ENCODE assay signal across 20 cellular contexts in the genomic region with DNA sequence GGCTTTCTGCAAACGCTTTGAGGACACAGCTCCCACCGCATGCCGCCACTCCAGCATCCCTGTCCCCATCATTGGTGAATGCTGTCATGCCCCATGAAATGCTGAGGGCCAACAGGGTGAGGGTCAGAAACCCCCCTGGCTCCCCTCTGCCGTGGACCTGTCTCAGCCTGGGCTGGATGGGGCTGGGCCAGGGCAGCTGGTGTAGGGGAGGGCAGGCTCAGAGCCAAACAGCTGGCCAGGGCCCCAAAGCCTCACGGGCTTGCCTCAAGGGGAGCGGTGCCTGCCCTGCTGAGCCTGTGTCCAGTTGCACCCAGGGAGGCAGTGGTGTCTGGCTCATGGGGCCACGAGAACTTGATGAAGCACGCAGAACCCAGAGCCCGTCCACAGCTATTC. TPM values are rescaled to one million over a fixed set of nuclear protein-coding genes. Genes with fewer than 3 reads are reported as not detected.
DNase-seq lines count a peak whose midpoint lies in the region; ATAC-seq and TF ChIP-seq lines count a peak whose summit lies in the region.
"Had no signal": no experiment of that assay in that cellular context is flagged by ENCODE, and none has a peak within 500 bp of the region (broad histone marks: within the 10 kb centered on the region; RNA-seq: fewer than 3 reads in every experiment).

No MANE protein-coding gene starts in this region.

- TF ChIP-seq POLR2A in gastroesophageal sphincter (IDR thresholded peaks at IDR 0.05), result no peak

- intact Hi-C loops in sciatic nerve (cut with DNase I), result no loop called here

- peaks cover 1% of the 10 kb centered on the region for H3K36me3 Mint-ChIP-seq in activated naive CD8-positive, alpha-beta T cell
- H3K36me3 Mint-ChIP-seq in activated naive CD8-positive, alpha-beta T cell treated with anti-CD3 and anti-CD28 coated beads for 36 hours, result peaks cover 29% of the 10 kb centered on the region
- H3K36me3 Mint-ChIP-seq in immature natural killer cell, result peaks cover 33 to 56% (median 54%) of the 10 kb centered on the region in 3 donors

- WGBS in gastroesophageal sphincter (ENCODE audit: low coverage in 1 of 2), 2 donors, result 100% methylated on average over 1 of the region's 9 CpGs; no CpG with 5 or more reads in 1 of the 2 donors

- H3K27ac ChIP-seq in gastroesophageal sphincter, result no peak overlapping the region
- H3K27ac ChIP-seq: GM23248, RWPE1 had no signal

- peaks cover 86% of the 10 kb centered on the region for H3K4me1 Mint-ChIP-seq in activated naive CD8-positive, alpha-beta T cell (ENCODE audit: low read depth)
- peaks cover 69% of the 10 kb centered on the region for H3K4me1 Mint-ChIP-seq in activated naive CD8-positive, alpha-beta T cell treated with anti-CD3 and anti-CD28 coated beads for 36 hours
- H3K4me1 Mint-ChIP-seq in immature natural killer cell, result peaks cover 65 to 70% of the 10 kb centered on the region in 2 donors

- no peaks in the 10 kb centered on the region for H3K27me3 Mint-ChIP-seq in activated naive CD8-positive, alpha-beta T cell
- H3K27me3 Mint-ChIP-seq in activated naive CD8-positive, alpha-beta T cell treated with anti-CD3 and anti-CD28 coated beads for 36 hours, result no peaks in the 10 kb centered on the region
- H3K27me3 Mint-ChIP-seq in immature natural killer cell (ENCODE audit: low read depth in 3 of 3), result peaks cover 11 to 37% (median 12%) of the 10 kb centered on the region in 3 donors
- H3K27me3 Mint-ChIP-seq: IgD-negative memory B cell had no signal

- peaks cover 0 to 100% of the 10 kb centered on the region in 2 donors for H3K36me3 ChIP-seq in gastroesophageal sphincter

- H3K4me1 ChIP-seq in gastroesophageal sphincter, result no peaks in the 10 kb centered on the region

- TF ChIP-seq EP300 in gastroesophageal sphincter (IDR thresholded peaks at IDR 0.05), result no peak

- H3K4me3 ChIP-seq in gastroesophageal sphincter, result no peak overlapping the region
- H3K4me3 ChIP-seq: GM23248 had no signal

- peak overlapping the region; percentile 22 for H3K27ac Mint-ChIP-seq in activated naive CD8-positive, alpha-beta T cell
- no peak overlapping the region for H3K27ac Mint-ChIP-seq in activated naive CD8-positive, alpha-beta T cell treated with anti-CD3 and anti-CD28 coated beads for 36 hours
- H3K27ac Mint-ChIP-seq in immature natural killer cell, result peak overlapping the region in 5 of 6 donors; percentile 35 to 98 (median 51)

- no peaks in the 10 kb centered on the region for H3K9me3 ChIP-seq in gastroesophageal sphincter

- H3K27me3 ChIP-seq in gastroesophageal sphincter, result no peaks in the 10 kb centered on the region

- no peak for TF ChIP-seq CTCF in gastroesophageal sphincter (IDR thresholded peaks at IDR 0.05)

- no peak overlapping the region for H3K4me3 Mint-ChIP-seq in activated naive CD8-positive, alpha-beta T cell
- no peak overlapping the region for H3K4me3 Mint-ChIP-seq in activated naive CD8-positive, alpha-beta T cell treated with anti-CD3 and anti-CD28 coated beads for 36 hours
- no peak overlapping the region for H3K4me3 Mint-ChIP-seq in immature natural killer cell
- H3K4me3 Mint-ChIP-seq: CD14-positive monocyte, IgD-negative memory B cell had no signal

- no peak for DNase-seq in activated naive CD8-positive, alpha-beta T cell treated with anti-CD3 and anti-CD28 coated beads for 36 hours
- DNase-seq in immature natural killer cell (no peak), sciatic nerve (ENCODE audit: low spot score) (peak; percentile 44), NCI-H748 (lab: John Stamatoyannopoulos, UW; ENCODE audit: unreplicated experiment) (no peak), kidney glomerular epithelial cell (lab: John Stamatoyannopoulos, UW) (no peak)
- DNase-seq: DND-41; GF-D8; GM23248; NCI-H1436 treated with DMSO at 0.1 percent for 48 hours; NCI-H2081 treated with DMSO at 0.1 percent for 48 hours; NCI-H526 treated with DMSO at 0.1 percent for 48 hours; NK-92 treated with Interleukin-12 subunit alpha and Interleukin-12 subunit beta, amount 100 ng/mL, for 24 hours; OCI-M1 had no signal

- H3K9me3 Mint-ChIP-seq in activated naive CD8-positive, alpha-beta T cell (ENCODE audit: low read depth), result no peaks in the 10 kb centered on the region
- no peaks in the 10 kb centered on the region for H3K9me3 Mint-ChIP-seq in activated naive CD8-positive, alpha-beta T cell treated with anti-CD3 and anti-CD28 coated beads for 36 hours
- no peaks in the 10 kb centered on the region for H3K9me3 Mint-ChIP-seq in immature natural killer cell
- H3K9me3 Mint-ChIP-seq: CD14-positive monocyte, IgD-negative memory B cell had no signal

- ATAC-seq in esophagus mucosa, result peak; percentile 4
- ATAC-seq in sciatic nerve, result peak; percentile 8
- ATAC-seq in gastroesophageal sphincter, result no peak

RNA-seq across cellular contexts. Expression of a gene that starts 49.7 kb away (rescaled TPM):
- 10 to 100 TPM in 1 of 2 experiments, 1 to 10 TPM in 1; 8.7 to 10.5 TPM for total RNA-seq in activated naive CD8-positive, alpha-beta T cell treated with anti-CD3 and anti-CD28 coated beads for 36 hours
- 0.64 TPM for total RNA-seq in esophagus mucosa
- 100 to 1,000 TPM in 1 of 3 donors, 10 to 100 TPM in 2; 12.6 to 138 (median 67.6) TPM for polyA plus RNA-seq in immature natural killer cell
- total RNA-seq in sciatic nerve, result 1,180 TPM
- total RNA-seq in gastroesophageal sphincter, result 10 to 100 TPM; 22.6 to 31.6 (median 27.7) TPM
- total RNA-seq: GM23248, HT-29 had no signal
- polyA plus RNA-seq: GM23248 had no signal

Comparison
In these comparisons a context has a peak if more than half of its experiments do, and no peak if none do; other contexts are left out.
1. RNA of a gene that starts 49.7 kb away (total RNA-seq): 1,180 TPM in sciatic nerve (single experiment); 22.6 to 31.6 TPM in gastroesophageal sphincter, 8.7 to 10.5 TPM in activated naive CD8-positive, alpha-beta T cell treated with anti-CD3 and anti-CD28 coated beads for 36 hours and 0.64 TPM in esophagus mucosa (single experiment); every median in the first group is over 10 times any median in the second.